Comparison of ENCODE assay signal across 15 cellular contexts in genomic region chr15:81007428-81008064, GRCh38.
"Had no signal": no experiment of that assay in that cellular context is flagged by ENCODE, and none has a peak within 500 bp of the region (broad histone marks: within the 10 kb centered on the region; RNA-seq: fewer than 3 reads in every experiment).

No MANE protein-coding gene starts in this region.

- H3K9me3 ChIP-seq: thyroid gland had no signal

- H3K4me3 Mint-ChIP-seq: activated naive CD4-positive, alpha-beta T cell treated with anti-CD3 and anti-CD28 coated beads, Interleukin-2, amount 50 U/mL, for 24 hours; natural killer cell treated with Interleukin-12 subunit alpha and Interleukin-12 subunit beta and Interleukin-15 and Interleukin-18, amount 100 ng/mL, for 72 hours; stimulated activated naive B cell treated with anti-CD40 and anti-IgM and Interleukin-4, amounts not matched to agents 10 μg/mL and 1 μg/mL and 100 μg/mL, for 72 hours; WTC11 had no signal

- H3K27ac Mint-ChIP-seq: activated naive CD4-positive, alpha-beta T cell treated with anti-CD3 and anti-CD28 coated beads, Interleukin-2, amount 50 U/mL, for 24 hours; natural killer cell treated with Interleukin-12 subunit alpha and Interleukin-12 subunit beta and Interleukin-15 and Interleukin-18, amount 100 ng/mL, for 72 hours; stimulated activated naive B cell treated with anti-CD40 and anti-IgM and Interleukin-4, amounts not matched to agents 10 μg/mL and 1 μg/mL and 100 μg/mL, for 72 hours; WTC11 had no signal

- FAIRE-seq: urothelium cell line had no signal

- H3K27me3 Mint-ChIP-seq: activated naive CD4-positive, alpha-beta T cell treated with anti-CD3 and anti-CD28 coated beads, Interleukin-2, amount 50 U/mL, for 24 hours; natural killer cell treated with Interleukin-12 subunit alpha and Interleukin-12 subunit beta and Interleukin-15 and Interleukin-18, amount 100 ng/mL, for 72 hours; stimulated activated naive B cell treated with anti-CD40 and anti-IgM and Interleukin-4, amounts not matched to agents 10 μg/mL and 1 μg/mL and 100 μg/mL, for 72 hours had no signal

- H3K27ac ChIP-seq: coronary artery, thyroid gland had no signal

- H3K27me3 ChIP-seq: thyroid gland had no signal

- H3K9me3 Mint-ChIP-seq: activated naive CD4-positive, alpha-beta T cell treated with anti-CD3 and anti-CD28 coated beads, Interleukin-2, amount 50 U/mL, for 24 hours; natural killer cell treated with Interleukin-12 subunit alpha and Interleukin-12 subunit beta and Interleukin-15 and Interleukin-18, amount 100 ng/mL, for 72 hours; stimulated activated naive B cell treated with anti-CD40 and anti-IgM and Interleukin-4, amounts not matched to agents 10 μg/mL and 1 μg/mL and 100 μg/mL, for 72 hours; WTC11 had no signal

- ATAC-seq: natural killer cell treated with Interleukin-12 subunit alpha and Interleukin-12 subunit beta and Interleukin-15 and Interleukin-18, amount 100 ng/mL, for 72 hours; WTC11 had no signal

- H3K4me3 ChIP-seq: coronary artery, thyroid gland had no signal

- DNase-seq: activated CD4-positive, alpha-beta T cell treated with anti-CD3 and anti-CD28 coated beads, Interleukin-2, amount 50 U/mL, for 1 hour; activated effector memory CD4-positive, alpha-beta T cell treated with anti-CD3 and anti-CD28 coated beads, Interleukin-2, amount 50 U/mL, for 16 hours; effector CD8-positive, alpha-beta T cell; foreskin fibroblast; hypothalamus; mesendoderm; nucleus accumbens; stimulated activated CD4-positive, alpha-beta T cell treated with anti-CD3 and anti-CD28 coated beads, Interleukin-2, amount 100 ng/mL, for 48 hours; stimulated activated naive B cell treated with anti-CD40 and anti-IgM and Interleukin-4, amounts not matched to agents 10 μg/mL and 1 μg/mL and 100 μg/mL, for 72 hours; thyroid gland had no signal
